34 cellular contexts compared by ENCODE assay signal in the genomic region with DNA sequence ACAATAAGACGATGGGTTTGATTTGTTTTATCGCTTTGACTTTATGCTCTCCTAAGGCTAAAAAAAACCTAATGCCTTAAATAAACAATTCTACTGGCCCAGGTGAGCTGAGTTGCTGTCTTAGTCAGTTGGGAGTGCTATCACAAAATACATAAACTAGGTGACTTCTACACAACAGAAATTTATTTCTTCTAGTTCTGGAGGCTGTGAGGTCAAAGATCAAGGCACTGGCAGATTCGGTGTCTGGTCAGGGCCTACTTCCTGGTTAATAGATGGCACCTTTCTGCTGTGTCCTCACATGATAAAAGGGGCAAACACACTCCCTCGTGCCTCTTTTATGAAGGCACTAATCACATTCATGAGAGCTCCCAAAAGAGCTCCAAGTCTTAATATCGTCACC.
"Had no signal": no experiment of that assay in that cellular context is flagged by ENCODE, and none has a peak within 500 bp of the region (broad histone marks: within the 10 kb centered on the region; RNA-seq: fewer than 3 reads in every experiment).

No MANE protein-coding gene starts in this region.

- H3K36me3 ChIP-seq: sigmoid colon, WERI-Rb-1 had no signal

- H3K27me3 ChIP-seq: sigmoid colon had no signal

- H3K4me1 Mint-ChIP-seq: naive B cell; stimulated activated memory B cell treated with anti-CD40 and anti-IgM and Interleukin-4, amounts not matched to agents 10 μg/mL and 1 μg/mL and 100 μg/mL, for 72 hours had no signal

- H3K9me3 Mint-ChIP-seq: central memory CD8-positive, alpha-beta T cell; naive B cell; neural crest cell; stimulated activated memory B cell treated with anti-CD40 and anti-IgM and Interleukin-4, amounts not matched to agents 10 μg/mL and 1 μg/mL and 100 μg/mL, for 72 hours; stimulated activated naive CD8-positive, alpha-beta T cell treated with anti-CD3 and anti-CD28 coated beads, Interleukin-15, amount 100 ng/mL, for 72 hours; T-helper 1 cell treated with Interleukin-12 subunit alpha and Interleukin-12 subunit beta and Interleukin-4 antibody, amounts not matched to agents 30 μg/mL and 1 μg/mL, for 36 hours had no signal

- H3K4me3 Mint-ChIP-seq: activated naive CD8-positive, alpha-beta T cell; central memory CD8-positive, alpha-beta T cell; naive B cell; neural crest cell; stimulated activated memory B cell treated with anti-CD40 and anti-IgM and Interleukin-4, amounts not matched to agents 10 μg/mL and 1 μg/mL and 100 μg/mL, for 72 hours; stimulated activated naive CD8-positive, alpha-beta T cell treated with anti-CD3 and anti-CD28 coated beads, Interleukin-15, amount 100 ng/mL, for 72 hours; T-helper 1 cell treated with Interleukin-12 subunit alpha and Interleukin-12 subunit beta and Interleukin-4 antibody, amounts not matched to agents 30 μg/mL and 1 μg/mL, for 36 hours had no signal

- H3K4me2 ChIP-seq: smooth muscle cell had no signal

- H3K4me3 ChIP-seq: psoas muscle, sigmoid colon, smooth muscle cell had no signal

- DNase-seq: activated CD4-positive, alpha-beta T cell treated with anti-CD3 and anti-CD28 coated beads for 48 hours; activated CD4-positive, alpha-beta T cell treated with anti-CD3 and anti-CD28 coated beads, Interleukin-2, amount 50 U/mL, for 48 hours; activated CD8-positive, alpha-beta memory T cell treated with anti-CD3 and anti-CD28 coated beads for 24 hours; activated effector memory CD4-positive, alpha-beta T cell treated with Interleukin-2 at 50 U/mL for 16 hours; activated naive CD4-positive, alpha-beta T cell treated with Interleukin-2 at 50 U/mL for 16 hours; anterior cingulate cortex; effector CD8-positive, alpha-beta T cell; glutamatergic neuron; islet precursor cell; mammary epithelial cell; naive B cell; occipital lobe; psoas muscle; sigmoid colon; stimulated activated CD4-positive, alpha-beta T cell treated with anti-CD3 and anti-CD28 coated beads, Interleukin-1b, Interleukin-23, amount 100 ng/mL, for 48 hours; stimulated activated CD4-positive, alpha-beta T cell treated with anti-CD3 and anti-CD28 coated beads, Interleukin-4, amount 100 ng/mL, for 4 hours; stimulated activated CD8-positive, alpha-beta memory T cell treated with anti-CD3 and anti-CD28 coated beads, Interleukin-4, amount 100 ng/mL, for 48 hours; stimulated activated naive CD8-positive, alpha-beta T cell treated with anti-CD3 and anti-CD28 coated beads, Interleukin-15, amount 100 ng/mL, for 72 hours; substantia nigra; T-helper 9 cell; WERI-Rb-1 had no signal

- H3K36me3 Mint-ChIP-seq: activated naive CD8-positive, alpha-beta T cell; naive B cell; stimulated activated memory B cell treated with anti-CD40 and anti-IgM and Interleukin-4, amounts not matched to agents 10 μg/mL and 1 μg/mL and 100 μg/mL, for 72 hours had no signal

- H3K27ac Mint-ChIP-seq: activated naive CD8-positive, alpha-beta T cell; naive B cell; stimulated activated memory B cell treated with anti-CD40 and anti-IgM and Interleukin-4, amounts not matched to agents 10 μg/mL and 1 μg/mL and 100 μg/mL, for 72 hours; stimulated activated naive CD8-positive, alpha-beta T cell treated with anti-CD3 and anti-CD28 coated beads, Interleukin-15, amount 100 ng/mL, for 72 hours; T-helper 1 cell treated with Interleukin-12 subunit alpha and Interleukin-12 subunit beta and Interleukin-4 antibody, amounts not matched to agents 30 μg/mL and 1 μg/mL, for 36 hours had no signal

- H2AFZ ChIP-seq: parathyroid adenoma had no signal

- H3K27me3 Mint-ChIP-seq: activated naive CD8-positive, alpha-beta T cell; central memory CD8-positive, alpha-beta T cell; naive B cell; stimulated activated memory B cell treated with anti-CD40 and anti-IgM and Interleukin-4, amounts not matched to agents 10 μg/mL and 1 μg/mL and 100 μg/mL, for 72 hours; stimulated activated naive CD8-positive, alpha-beta T cell treated with anti-CD3 and anti-CD28 coated beads, Interleukin-15, amount 100 ng/mL, for 72 hours had no signal

- ATAC-seq: activated CD4-positive, CD25-positive, alpha-beta regulatory T cell treated with anti-CD3 and anti-CD28 coated beads, Interleukin-2, amount 50 U/mL, for 24 hours; psoas muscle; stimulated activated memory B cell treated with anti-CD40 and anti-IgM and Interleukin-4, amounts not matched to agents 10 μg/mL and 1 μg/mL and 100 μg/mL, for 72 hours; stimulated activated naive CD8-positive, alpha-beta T cell treated with anti-CD3 and anti-CD28 coated beads, Interleukin-15, amount 100 ng/mL, for 72 hours had no signal

- H3K9me3 ChIP-seq: psoas muscle, sigmoid colon had no signal

- H3K27ac ChIP-seq: epithelial cell of prostate, parathyroid adenoma, psoas muscle, sigmoid colon, WERI-Rb-1 had no signal

- H3K4me1 ChIP-seq: psoas muscle, sigmoid colon had no signal

- FAIRE-seq: bronchial epithelial cell, colon, endometrium, frontal cortex had no signal

- H3K79me2 ChIP-seq: parathyroid adenoma had no signal

- H3K9ac ChIP-seq: parathyroid adenoma had no signal
